Comparison of ENCODE assay signal across 21 cellular contexts in genomic region chr5:86885489-86886225, GRCh38.
"Had no signal": no experiment of that assay in that cellular context is flagged by ENCODE, and none has a peak within 500 bp of the region (broad histone marks: within the 10 kb centered on the region; RNA-seq: fewer than 3 reads in every experiment).

No MANE protein-coding gene starts in this region.

- ATAC-seq: activated naive CD8-positive, alpha-beta T cell treated with anti-CD3 and anti-CD28 coated beads, Interleukin-2, amount 50 U/mL, for 24 hours; naive thymus-derived CD4-positive, alpha-beta T cell; sciatic nerve had no signal

- DNase-seq: activated CD4-positive, alpha-beta T cell treated with anti-CD3 and anti-CD28 coated beads, Interleukin-2, amount 50 U/mL, for 1 hour; activated CD4-positive, CD25-positive, alpha-beta regulatory T cell treated with anti-CD3 and anti-CD28 coated beads, Interleukin-2, amount 50 U/mL, for 72 hours; activated CD8-positive, alpha-beta memory T cell treated with anti-CD3 and anti-CD28 coated beads, Interleukin-2, amount 50 U/mL, for 4 hours; activated effector memory CD4-positive, alpha-beta T cell treated with Interleukin-2 at 50 U/mL for 16 hours; activated naive CD4-positive, alpha-beta T cell treated with anti-CD3 and anti-CD28 coated beads, Interleukin-2, amount 10 ng/mL, durations not matched to agents 7 days and 5 days; activated naive CD8-positive, alpha-beta T cell treated with anti-CD3 and anti-CD28 coated beads, Interleukin-2, amount 50 U/mL, for 24 hours; activated T-cell treated with anti-CD3 and anti-CD28 coated beads, Interleukin-2, amount 50 U/mL, for 48 hours; anterior cingulate cortex; brain microvascular endothelial cell; colonic mucosa; immature natural killer cell; kidney glomerular epithelial cell; mesendoderm; naive thymus-derived CD4-positive, alpha-beta T cell; ovary; stimulated activated CD4-positive, alpha-beta T cell treated with anti-CD3 and anti-CD28 coated beads, Interleukin-4, amount 100 ng/mL, for 1 hour; stomach had no signal

- H3K4me3 ChIP-seq: colonic mucosa, heart right ventricle, ovary, smooth muscle cell, stomach, vagina had no signal
